In the genomic region with DNA sequence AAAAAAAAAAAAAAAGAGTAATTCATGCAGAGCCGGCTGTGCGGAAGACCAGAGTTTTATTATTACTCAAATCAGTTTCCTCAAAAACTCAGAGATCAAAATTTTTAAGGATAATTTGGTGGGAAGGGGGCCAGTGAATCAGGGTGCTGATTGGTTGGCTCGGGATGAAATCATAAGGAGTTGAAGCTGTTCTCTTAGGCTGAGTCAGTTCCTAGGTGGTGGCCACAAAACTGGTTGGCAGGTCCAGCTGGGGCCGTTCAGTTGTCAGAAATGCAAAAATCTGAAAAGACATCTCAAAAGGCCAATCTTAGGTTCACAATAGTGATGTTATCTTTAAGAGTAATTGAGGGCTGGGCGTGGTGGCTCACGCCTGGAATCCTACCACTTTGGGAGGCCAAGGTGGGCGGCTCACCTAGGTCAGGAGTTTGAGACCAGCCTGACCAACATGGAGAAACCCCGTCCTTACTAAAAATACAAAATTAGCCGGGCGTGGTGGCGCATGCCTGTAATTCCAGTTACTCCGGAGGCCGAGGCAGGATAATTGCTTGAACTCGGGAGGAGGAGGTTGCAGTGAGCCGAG, we compare ENCODE assay signal across 1 cellular context.
TF ChIP-seq lines count a peak whose summit lies in the region.

No MANE protein-coding gene starts in this region.

TF ChIP-seq in H1, 55 proteins besides CTCF, POLR2A, EP300 and RAD21:
- TF ChIP-seq SIX5 (IDR thresholded peaks at IDR 0.05; ENCODE audit: low read depth, low read length) (no peak), NANOG (IDR thresholded peaks at IDR 0.05; ENCODE audit: insufficient read depth, low read depth, low read length, poor library complexity, severe bottlenecking) (no peak), CBX5 (IDR thresholded peaks at IDR 0.05; ENCODE audit: low read depth, low read length) (no peak), CREB1 (IDR thresholded peaks at IDR 0.05) (no peak), SP4 (IDR thresholded peaks at IDR 0.05; ENCODE audit: low read length) (no peak), SIRT6 (IDR thresholded peaks at IDR 0.05; ENCODE audit: low read length) (no peak), RXRA (IDR thresholded peaks at IDR 0.05; ENCODE audit: insufficient read depth, low read depth, low read length) (no peak), TCF12 (IDR thresholded peaks at IDR 0.05; ENCODE audit: low read depth, low read length) (no peak), ASH2L (IDR thresholded peaks at IDR 0.05; ENCODE audit: low read length) (no peak), CHD2 (IDR thresholded peaks at IDR 0.05; ENCODE audit: low read length) (no peak), SIN3A (conservative IDR thresholded peaks at IDR 0.05 in 1 of 2, IDR thresholded peaks at IDR 0.05 in 1 of 2; ENCODE audit: low read depth in 1 of 2, low read length in 2 of 2) (no peak), SRF (IDR thresholded peaks at IDR 0.05; ENCODE audit: low read depth, low read length) (no peak), HDAC6 (IDR thresholded peaks at IDR 0.05; ENCODE audit: low read depth, low read length) (no peak), SP1 (IDR thresholded peaks at IDR 0.05; ENCODE audit: low read depth, low read length) (no peak), SUZ12 (IDR thresholded peaks at IDR 0.05; ENCODE audit: low read length) (no peak), BCL11A (IDR thresholded peaks at IDR 0.05; ENCODE audit: low read depth in 2 of 2, low read length in 2 of 2) (no peak), CTBP2 (IDR thresholded peaks at IDR 0.05; ENCODE audit: borderline replicate concordance, insufficient read depth, insufficient read length, low read length) (no peak), SAP30 (IDR thresholded peaks at IDR 0.05; ENCODE audit: insufficient read depth, insufficient replicate concordance, low read length) (no peak)
